In the genomic region with DNA sequence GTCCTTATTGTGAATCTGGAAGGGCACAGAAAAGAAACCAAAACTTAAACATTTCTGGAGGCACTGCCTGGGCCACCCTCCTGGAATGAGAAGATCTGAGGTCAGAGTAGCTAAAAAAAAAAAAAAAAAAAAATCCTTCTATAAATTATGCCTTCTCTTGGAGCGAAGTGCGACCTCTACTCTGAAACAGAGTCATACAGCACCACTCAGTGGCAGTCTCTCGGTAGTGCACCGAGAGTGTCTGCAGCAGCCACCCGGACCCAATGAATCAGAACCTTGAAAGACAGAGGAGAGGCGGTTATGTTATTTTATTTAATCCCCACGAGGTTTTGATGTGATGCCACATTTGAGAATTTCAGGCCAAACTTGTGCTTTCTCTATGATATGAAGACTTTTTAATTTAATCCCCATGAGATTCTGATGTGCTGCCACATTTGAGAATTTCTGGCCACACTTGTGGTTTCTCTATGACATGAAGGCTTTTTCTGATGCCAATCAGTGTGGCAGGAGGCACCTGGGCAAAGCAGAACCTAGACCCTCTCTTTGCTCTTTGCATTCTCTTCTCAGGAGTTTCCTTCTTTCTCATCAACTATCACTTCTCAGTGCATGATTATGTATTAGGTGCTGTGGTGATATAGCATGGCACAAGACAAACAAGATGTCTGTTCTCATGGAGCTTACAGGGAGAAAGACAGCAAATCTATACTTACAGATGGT, we compare ENCODE assay signal across 8 cellular contexts. TPM values are rescaled to one million over a fixed set of nuclear protein-coding genes. Genes with fewer than 3 reads are reported as not detected.
DNase-seq lines count a peak whose midpoint lies in the region; ATAC-seq and TF ChIP-seq lines count a peak whose summit lies in the region.

No MANE protein-coding gene starts in this region.

- WGBS in body of pancreas, 2 donors = 5% methylated on average over 7 of the region's 7 CpGs

- no peak overlapping the region for H3K4me3 ChIP-seq in body of pancreas

- no peak for TF ChIP-seq POLR2A in body of pancreas (IDR thresholded peaks at IDR 0.05)

- H3K27me3 ChIP-seq in body of pancreas = no peaks in the 10 kb centered on the region

- H3K9me3 ChIP-seq in body of pancreas = no peaks in the 10 kb centered on the region

- ATAC-seq in body of pancreas (peak; percentile 66), HG03108 (IDR thresholded peaks at IDR 0.05; ENCODE audit: unreplicated experiment) (no peak)

- no peaks in the 10 kb centered on the region for H3K36me3 ChIP-seq in body of pancreas (replicated peaks in 1 of 2; ENCODE audit: insufficient read depth in 1 of 2, low read depth in 2 of 2)

- peak; percentile 77 for DNase-seq in DMS 273 (lab: John Stamatoyannopoulos, UW; ENCODE audit: unreplicated experiment)
- DNase-seq in DMS 273 treated with DMSO at 0.1 percent for 48 hours (lab: John Stamatoyannopoulos, UW) = no peak
- peak; percentile 47 for DNase-seq in LHCN-M2 (ENCODE audit: low read depth)
- DNase-seq in SKM-1 (lab: John Stamatoyannopoulos, UW; ENCODE audit: unreplicated experiment) = peak; percentile 1
- DNase-seq in body of pancreas = peak; percentile 64 to 72 (median 66)
- peak; percentile 58 for DNase-seq in inferior parietal cortex (ENCODE audit: extremely low spot score)
- DNase-seq in stimulated activated CD4-positive, alpha-beta T cell treated with anti-CD3 and anti-CD28 coated beads, Interleukin-1b, Interleukin-23, amount 100 ng/mL, for 4 hours (ENCODE audit: low read depth in 2 of 2) = peak; percentile 1 to 14

- intact Hi-C loops in body of pancreas (cut with DNase I) = loop anchor here (5.0 kb wide), 1 partner anchor 220 kb away; no protein-coding TSS in a partner anchor

- H3K4me1 ChIP-seq in body of pancreas = no peaks in the 10 kb centered on the region

- H3K27ac ChIP-seq in body of pancreas = no peak overlapping the region

- peak; percentile 20 to 71 (median 58) for TF ChIP-seq CTCF in body of pancreas (IDR thresholded peaks at IDR 0.05)

RNA-seq across cellular contexts. Expression of gene CT47C1, which starts 5.6 kb away (rescaled TPM):
- not detected in 2 replicates for total RNA-seq in LHCN-M2 (2014; rRNA removed)
- not detected for polyA plus RNA-seq in LHCN-M2 (2012)
- not detected for total RNA-seq in body of pancreas
